In genomic region chr22:19885841-19886592, GRCh38 we compare ENCODE assay signal across 10 cellular contexts. TPM values are rescaled to one million over a fixed set of nuclear protein-coding genes. Genes with fewer than 3 reads are reported as not detected.
A peak's percentile ranks its signal among the peaks of the same experiment; 100 is the strongest.
DNase-seq lines count a peak whose midpoint lies in the region; ATAC-seq and TF ChIP-seq lines count a peak whose summit lies in the region.
"Had no signal": no experiment of that assay in that cellular context is flagged by ENCODE, and none has a peak within 500 bp of the region (broad histone marks: within the 10 kb centered on the region; RNA-seq: fewer than 3 reads in every experiment).

No MANE protein-coding gene starts in this region.

- no CpG with 5 or more reads among the region's 15 CpGs for WGBS in neuronal stem cell (ENCODE audit: extremely low coverage in 2 of 2, insufficient read length in 2 of 2, insufficient replicate concordance in 1 of 2), 2 donors
- 69 to 84% methylated on average over 15 of the region's 15 CpGs for WGBS in lower leg skin, 2 donors

- H2BK15ac ChIP-seq in neuronal stem cell (ENCODE audit: low read length) = peak overlapping the region; percentile 94

- H3K14ac ChIP-seq in neuronal stem cell (ENCODE audit: low read length) = peak overlapping the region; percentile 57

- TF ChIP-seq CTCF in breast epithelium (IDR thresholded peaks at IDR 0.05) (no peak), lower leg skin (IDR thresholded peaks at IDR 0.05) (no peak)

- H3K9ac ChIP-seq in BLaER1 = peak overlapping the region; percentile 56
- peak overlapping the region; percentile 39 for H3K9ac ChIP-seq in neuronal stem cell (ENCODE audit: low read depth, low read length, poor library complexity)

- H2AFZ ChIP-seq in neuronal stem cell (ENCODE audit: low read length) = no peak overlapping the region

- no peak for ATAC-seq in HG03565 (IDR thresholded peaks at IDR 0.05; ENCODE audit: unreplicated experiment)

- H3K4me3 ChIP-seq in BLaER1 (no peak overlapping the region), H7 (ENCODE audit: insufficient read depth, low read depth, low read length) (no peak overlapping the region), breast epithelium (no peak overlapping the region), neuronal stem cell (ENCODE audit: low read length in 2 of 2) (no peak overlapping the region), lower leg skin (ENCODE audit: low read depth, poor library complexity, severe bottlenecking) (no peak overlapping the region)

- H3K27ac ChIP-seq in BLaER1 = peak overlapping the region; percentile 81
- H3K27ac ChIP-seq in breast epithelium = peak overlapping the region; percentile 67 to 76
- no peak overlapping the region for H3K27ac ChIP-seq in neuronal stem cell (replicated peaks; ENCODE audit: low read length)
- H3K27ac ChIP-seq: brain microvascular endothelial cell had no signal

- H3K4me2 ChIP-seq in BLaER1 = peak overlapping the region; percentile 90
- no peak overlapping the region for H3K4me2 ChIP-seq in neuronal stem cell (ENCODE audit: insufficient read depth, low read length, poor library complexity, severe bottlenecking)

- H3K23ac ChIP-seq in neuronal stem cell (ENCODE audit: low read depth, low read length, poor library complexity) = peak overlapping the region; percentile 69

- intact Hi-C loops in breast epithelium (cut with DNase I; ENCODE audit: low total_unique reads) (no loop called here), lower leg skin (cut with DNase I; ENCODE audit: low total_unique reads) (no loop called here)

- peak; percentile 51 for DNase-seq in H7
- no peak for DNase-seq in breast epithelium (ENCODE audit: low spot score in 2 of 2)
- DNase-seq in neuronal stem cell (ENCODE audit: low spot score) = no peak
- no peak for DNase-seq in NCI-H446 (lab: John Stamatoyannopoulos, UW)
- DNase-seq in germinal center (ENCODE audit: low spot score) = no peak
- no peak for DNase-seq in lower leg skin (ENCODE audit: low spot score in 2 of 2)
- DNase-seq: brain microvascular endothelial cell, NCI-H510A treated with DMSO at 0.1 percent for 48 hours had no signal

- no peaks in the 10 kb centered on the region for H3K79me1 ChIP-seq in neuronal stem cell (ENCODE audit: low read depth, low read length)

- no peak for TF ChIP-seq POLR2A in breast epithelium (IDR thresholded peaks at IDR 0.05)
- TF ChIP-seq POLR2A in lower leg skin (IDR thresholded peaks at IDR 0.05) = no peak

- H3K9me3 ChIP-seq in BLaER1 = no peaks in the 10 kb centered on the region
- no peaks in the 10 kb centered on the region for H3K9me3 ChIP-seq in breast epithelium
- H3K9me3 ChIP-seq in neuronal stem cell (replicated peaks in 1 of 2; ENCODE audit: control insufficient read depth in 2 of 2, insufficient read depth in 1 of 2, low read depth in 1 of 2, low read length in 2 of 2) = no peaks in the 10 kb centered on the region

- no peak overlapping the region for H4K8ac ChIP-seq in neuronal stem cell (ENCODE audit: low read depth, low read length)

- peak overlapping the region; percentile 98 for H2AK5ac ChIP-seq in neuronal stem cell (ENCODE audit: low read depth, low read length)

- no peak overlapping the region for H2BK120ac ChIP-seq in neuronal stem cell (ENCODE audit: low read depth, low read length)

- H2BK12ac ChIP-seq in neuronal stem cell (ENCODE audit: low read length) = peak overlapping the region; percentile 91

- H3K27me3 ChIP-seq in BLaER1 (no peaks in the 10 kb centered on the region), H7 (ENCODE audit: control insufficient read depth, insufficient read depth, low read length) (no peaks in the 10 kb centered on the region), breast epithelium (no peaks in the 10 kb centered on the region), neuronal stem cell (ENCODE audit: control insufficient read depth in 3 of 3, insufficient read depth in 3 of 3, low read depth in 1 of 3, low read length in 3 of 3) (peaks cover 0 to 3% (median 0%) of the 10 kb centered on the region in 3 experiments)
- H3K27me3 ChIP-seq: brain microvascular endothelial cell had no signal

- no peaks in the 10 kb centered on the region for H4K20me1 ChIP-seq in BLaER1

- peak overlapping the region; percentile 93 for H2BK5ac ChIP-seq in neuronal stem cell (ENCODE audit: low read length)

- H3K18ac ChIP-seq in neuronal stem cell (ENCODE audit: low read length) = peak overlapping the region; percentile 89

- no peak overlapping the region for H3K4ac ChIP-seq in neuronal stem cell (ENCODE audit: low read length)

- H3K36me3 ChIP-seq in BLaER1 = peaks cover 7% of the 10 kb centered on the region; the same call in 1 of the 2 replicates
- no peaks in the 10 kb centered on the region for H3K36me3 ChIP-seq in H7 (replicated peaks; ENCODE audit: control insufficient read depth, insufficient read depth, low read length)
- H3K36me3 ChIP-seq in breast epithelium = no peaks in the 10 kb centered on the region
- H3K36me3 ChIP-seq in neuronal stem cell (replicated peaks in 1 of 2; ENCODE audit: control insufficient read depth in 2 of 2, insufficient read depth in 2 of 2, low read length in 2 of 2) = no peaks in the 10 kb centered on the region
- H3K36me3 ChIP-seq: brain microvascular endothelial cell had no signal

- H4K91ac ChIP-seq in neuronal stem cell (ENCODE audit: low read depth, low read length, poor library complexity) = peak overlapping the region; percentile 9

- H3K4me1 ChIP-seq in BLaER1 = peaks cover 93% of the 10 kb centered on the region
- peaks cover 0 to under 1% of the 10 kb centered on the region in 2 donors for H3K4me1 ChIP-seq in breast epithelium
- peaks cover 13 to 25% of the 10 kb centered on the region in 2 donors for H3K4me1 ChIP-seq in neuronal stem cell (ENCODE audit: control insufficient read depth in 2 of 2, insufficient read depth in 1 of 2, low read depth in 1 of 2, low read length in 2 of 2)

RNA-seq across cellular contexts. Expression of gene GNB1L, which starts 31.3 kb away (rescaled TPM):
- 31.4 and 38.2 TPM in 2 replicates for total RNA-seq in H7 (2014; rRNA removed; shearing (Covaris generic))
- 1 to 10 TPM; 5.6 to 8.2 (median 6.3) TPM for total RNA-seq in breast epithelium
- polyA plus RNA-seq in neuronal stem cell (2013, experiment 1 of 2) = 7.9 TPM
- 8.3 TPM for polyA plus RNA-seq in neuronal stem cell (2013, experiment 2 of 2)
- total RNA-seq in lower leg skin = 10 to 100 TPM; 10.0 to 16.2 (median 11.2) TPM

RNA-seq across cellular contexts. Expression of gene RTL10, which starts 31.3 kb away (rescaled TPM):
- 12.3 and 12.7 TPM in 2 replicates for total RNA-seq in H7 (2014; rRNA removed; shearing (Covaris generic))
- total RNA-seq in breast epithelium = 10 to 100 TPM in 2 of 3 donors, 1 to 10 TPM in 1; 6.7 to 21.5 (median 14.1) TPM
- 9.7 TPM for polyA plus RNA-seq in neuronal stem cell (2013, experiment 1 of 2)
- 10.2 TPM for polyA plus RNA-seq in neuronal stem cell (2013, experiment 2 of 2)
- total RNA-seq in lower leg skin = 10 to 100 TPM; 24.5 to 28.0 (median 27.1) TPM

RNA-seq across cellular contexts. Expression of gene COMT, which starts 55.6 kb away (rescaled TPM):
- total RNA-seq in H7 (2014; rRNA removed; shearing (Covaris generic)) = 1.4 and 1.7 TPM in 2 replicates
- total RNA-seq in breast epithelium (100 to 1,000 TPM; 136 to 198 (median 196) TPM), lower leg skin (100 to 1,000 TPM; 224 to 306 (median 272) TPM)
- 7.3 TPM for polyA plus RNA-seq in neuronal stem cell (2013, experiment 1 of 2)
- polyA plus RNA-seq in neuronal stem cell (2013, experiment 2 of 2) = 6.4 TPM

RNA-seq across cellular contexts. Expression of gene TXNRD2, which starts 55.6 kb away (rescaled TPM):
- 3.3 and 5.0 TPM in 2 replicates for total RNA-seq in H7 (2014; rRNA removed; shearing (Covaris generic))
- total RNA-seq in breast epithelium (10 to 100 TPM; 13.8 to 22.8 (median 20.6) TPM), lower leg skin (10 to 100 TPM; 10.9 to 16.8 (median 15.2) TPM)
- polyA plus RNA-seq in neuronal stem cell (2013, experiment 1 of 2) = 16.7 TPM
- 17.7 TPM for polyA plus RNA-seq in neuronal stem cell (2013, experiment 2 of 2)

Comparison
In these comparisons a context has a peak if more than half of its experiments do, and no peak if none do; other contexts are left out.
1. RNA of gene COMT, which starts 55.6 kb away (total RNA-seq): 224 to 306 TPM in lower leg skin and 136 to 198 TPM in breast epithelium; 1.4 to 1.7 TPM in H7; every median in the first group is over 10 times any median in the second.